ENCODE assay signal across 27 cellular contexts in the genomic region with DNA sequence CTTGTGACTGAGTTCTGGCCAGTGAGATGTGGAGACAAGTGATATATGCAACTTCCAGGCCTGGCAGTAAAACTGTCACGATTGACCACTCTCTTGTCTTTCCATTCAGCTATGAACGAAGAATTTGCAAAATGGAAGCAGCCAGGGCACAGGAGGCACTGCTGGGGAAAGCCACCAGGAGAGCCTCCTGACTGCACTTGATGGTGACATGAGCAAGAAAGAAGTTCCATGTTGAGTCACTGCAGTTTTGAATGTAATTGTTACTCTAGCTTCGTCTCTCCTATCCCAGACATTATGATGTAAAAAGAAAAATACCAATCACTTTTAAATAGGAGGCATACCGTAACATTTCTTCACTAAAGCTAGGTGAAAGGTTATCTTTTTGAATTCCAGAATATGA.
"Had no signal": no experiment of that assay in that cellular context is flagged by ENCODE, and none has a peak within 500 bp of the region (broad histone marks: within the 10 kb centered on the region; RNA-seq: fewer than 3 reads in every experiment).

No MANE protein-coding gene starts in this region.

- H3K4me1 ChIP-seq: colonic mucosa, esophagus squamous epithelium, gastrocnemius medialis, heart right ventricle, left lung, lower lobe of right lung had no signal

- DNase-seq: colonic mucosa; cortex of kidney; effector CD8-positive, alpha-beta T cell; effector memory CD8-positive, alpha-beta T cell; endodermal cell; erythroblast; esophagus squamous epithelium; foreskin fibroblast; foreskin melanocyte; gastrocnemius medialis; glutamatergic neuron; head of caudate nucleus; heart right ventricle; hippocampal formation; left cardiac atrium; left lung; left ventricle myocardium superior; lower lobe of right lung; mesendoderm; midbrain; naive thymus-derived CD4-positive, alpha-beta T cell had no signal

- H3K27ac ChIP-seq: colonic mucosa, epithelial cell of prostate, esophagus squamous epithelium, gastrocnemius medialis, heart right ventricle, left lung, lower lobe of right lung had no signal

- FAIRE-seq: endometrium, islet of Langerhans, keratinocyte had no signal

- H3K27ac Mint-ChIP-seq: dendritic cell treated with granulocyte-macrophage colony-stimulating factor and Interleukin-4, amounts not matched to agents 40 ng/mL and 50 ng/mL, for 4 days; effector memory CD8-positive, alpha-beta T cell; endodermal cell; naive thymus-derived CD4-positive, alpha-beta T cell had no signal

- H3K27me3 ChIP-seq: colonic mucosa, esophagus squamous epithelium, gastrocnemius medialis, heart right ventricle, left lung had no signal

- H3K27me3 Mint-ChIP-seq: dendritic cell treated with granulocyte-macrophage colony-stimulating factor and Interleukin-4, amounts not matched to agents 40 ng/mL and 50 ng/mL, for 4 days; effector memory CD8-positive, alpha-beta T cell; naive thymus-derived CD4-positive, alpha-beta T cell had no signal

- H3K9me3 Mint-ChIP-seq: dendritic cell treated with granulocyte-macrophage colony-stimulating factor and Interleukin-4, amounts not matched to agents 40 ng/mL and 50 ng/mL, for 4 days; effector memory CD8-positive, alpha-beta T cell; endodermal cell had no signal

- H3K4me3 Mint-ChIP-seq: dendritic cell treated with granulocyte-macrophage colony-stimulating factor and Interleukin-4, amounts not matched to agents 40 ng/mL and 50 ng/mL, for 4 days; effector memory CD8-positive, alpha-beta T cell; endodermal cell; naive thymus-derived CD4-positive, alpha-beta T cell had no signal

- H3K9me3 ChIP-seq: colonic mucosa, esophagus squamous epithelium, gastrocnemius medialis, heart right ventricle, left lung, lower lobe of right lung had no signal

- H3K36me3 ChIP-seq: colonic mucosa had no signal

- ATAC-seq: effector memory CD8-positive, alpha-beta T cell; esophagus mucosa; gastrocnemius medialis; heart right ventricle; left cardiac atrium; left lung; left ventricle myocardium superior; lower lobe of right lung; naive thymus-derived CD4-positive, alpha-beta T cell had no signal

- H3K4me1 Mint-ChIP-seq: naive thymus-derived CD4-positive, alpha-beta T cell had no signal

- H3K4me3 ChIP-seq: colonic mucosa, esophagus squamous epithelium, gastrocnemius medialis, heart right ventricle, left lung, lower lobe of right lung had no signal
